11 cellular contexts compared by ENCODE assay signal in genomic region chr20:25277051-25277801, GRCh38. TPM values are rescaled to one million over a fixed set of nuclear protein-coding genes. Genes with fewer than 3 reads are reported as not detected.
A peak's percentile ranks its signal among the peaks of the same experiment; 100 is the strongest.
DNase-seq lines count a peak whose midpoint lies in the region; ATAC-seq and TF ChIP-seq lines count a peak whose summit lies in the region.
"Had no signal": no experiment of that assay in that cellular context is flagged by ENCODE, and none has a peak within 500 bp of the region (broad histone marks: within the 10 kb centered on the region; RNA-seq: fewer than 3 reads in every experiment).

No MANE protein-coding gene starts in this region.

- H3K4me1 ChIP-seq in breast epithelium: peaks cover 3 to 9% of the 10 kb centered on the region in 2 donors
- no peaks in the 10 kb centered on the region for H3K4me1 ChIP-seq in mammary epithelial cell (ENCODE audit: insufficient read depth, low read length)
- no peaks in the 10 kb centered on the region for H3K4me1 ChIP-seq in ovary (ENCODE audit: insufficient read depth)

- CTCF ChIA-PET in mammary epithelial cell (lab: Charles Lee; ENCODE audit: low non-redundant PET): no interaction called here

- TF ChIP-seq CTCF in breast epithelium (IDR thresholded peaks at IDR 0.05) (no peak), mammary epithelial cell (conservative IDR thresholded peaks at IDR 0.05 in 1 of 2, IDR thresholded peaks at IDR 0.05 in 1 of 2; ENCODE audit: extremely low read depth in 1 of 2, insufficient read depth in 1 of 2, low read depth in 1 of 2, low read length in 2 of 2) (no peak), ovary (IDR thresholded peaks at IDR 0.05) (no peak)

- H3K9ac ChIP-seq in mammary epithelial cell (ENCODE audit: insufficient read depth, low read length): no peak overlapping the region

- DNase-seq in breast epithelium (ENCODE audit: low spot score in 2 of 2): peak; percentile 15 to 37
- DNase-seq in mammary epithelial cell: no peak
- peak; percentile 78 for DNase-seq in Right ventricle myocardium superior
- DNase-seq in ovary: peak; percentile 5 to 36 (median 14)
- no peak for DNase-seq in HCEC 1CT
- no peak for DNase-seq in DMS 273 (lab: John Stamatoyannopoulos, UW; ENCODE audit: unreplicated experiment)
- DNase-seq in NCI-H1417 treated with DMSO at 0.1 percent for 48 hours (lab: John Stamatoyannopoulos, UW): no peak
- DNase-seq: stimulated activated CD4-positive, alpha-beta T cell treated with anti-CD3 and anti-CD28 coated beads, Interleukin-4, amount 100 ng/mL, for 24 hours had no signal

- peaks cover 4% of the 10 kb centered on the region for H3K36me3 ChIP-seq in breast epithelium
- peaks cover 81% of the 10 kb centered on the region for H3K36me3 ChIP-seq in mammary epithelial cell (ENCODE audit: insufficient read depth, low read length)
- H3K36me3 ChIP-seq in ovary: no peaks in the 10 kb centered on the region

- in situ Hi-C loops in mammary epithelial cell (cut with MboI; ENCODE audit: low sequenced_read_pairs in 2 of 2): no loop called here

- H3K9me3 ChIP-seq in breast epithelium (no peaks in the 10 kb centered on the region), mammary epithelial cell (replicated peaks; ENCODE audit: insufficient read depth, low read length) (no peaks in the 10 kb centered on the region), ovary (no peaks in the 10 kb centered on the region)

- no peaks in the 10 kb centered on the region for H3K27me3 ChIP-seq in breast epithelium
- H3K27me3 ChIP-seq in mammary epithelial cell (ENCODE audit: insufficient read depth, low read length): no peaks in the 10 kb centered on the region
- H3K27me3 ChIP-seq in ovary: no peaks in the 10 kb centered on the region

- no peak overlapping the region for H2AFZ ChIP-seq in mammary epithelial cell (ENCODE audit: low read depth, low read length)
- H2AFZ ChIP-seq: GM23338 had no signal

- no peak for TF ChIP-seq POLR2A in breast epithelium (IDR thresholded peaks at IDR 0.05)
- TF ChIP-seq POLR2A in ovary (IDR thresholded peaks at IDR 0.05): no peak

- WGBS in mammary epithelial cell (ENCODE audit: low coverage, missing lambda C conversion rate): 92% methylated on average over 16 of the region's 24 CpGs
- 75 to 85% (median 81%) methylated on average over 24 of the region's 24 CpGs for WGBS in ovary, 3 donors

- ATAC-seq in Right ventricle myocardium superior (ENCODE audit: poor library complexity) (peak; percentile 45), GM21528 (IDR thresholded peaks at IDR 0.05; ENCODE audit: low FRiP score, unreplicated experiment) (no peak)
- ATAC-seq: activated naive CD4-positive, alpha-beta T cell treated with anti-CD3 and anti-CD28 coated beads, Interleukin-2, amount 50 U/mL, for 72 hours; GM23338 had no signal

- TF ChIP-seq EP300 in ovary (IDR thresholded peaks at IDR 0.05): no peak

- intact Hi-C loops in breast epithelium (cut with DNase I; ENCODE audit: low total_unique reads): no loop called here
- intact Hi-C loops in mammary epithelial cell (cut with micrococcal nuclease): no loop called here
- intact Hi-C loops in Right ventricle myocardium superior (cut with DNase I): no loop called here
- intact Hi-C loops in ovary (cut with DNase I): no loop called here

- peaks cover 100% of the 10 kb centered on the region for H3K79me2 ChIP-seq in mammary epithelial cell (ENCODE audit: insufficient read depth, low read length)

- no peak overlapping the region for H3K4me3 ChIP-seq in breast epithelium
- no peak overlapping the region for H3K4me3 ChIP-seq in mammary epithelial cell (replicated peaks in 1 of 3; ENCODE audit: insufficient read depth in 1 of 3, low read depth in 2 of 3, low read length in 3 of 3)
- no peak overlapping the region for H3K4me3 ChIP-seq in ovary
- H3K4me3 ChIP-seq: GM23338 had no signal

- no TSS peak for BruUV-seq in mammary epithelial cell (replicated peaks; lab: Mats Ljungman, UMichigan)

- H4K20me1 ChIP-seq in mammary epithelial cell (ENCODE audit: insufficient read depth, low read length): peaks cover 14% of the 10 kb centered on the region

- H3K27ac ChIP-seq in breast epithelium (no peak overlapping the region), mammary epithelial cell (ENCODE audit: insufficient read depth, low read depth, low read length) (no peak overlapping the region), ovary (no peak overlapping the region)

- dilution Hi-C loops in mammary epithelial cell (cut with HindIII; ENCODE audit: low sequenced_read_pairs): no loop called here

- H3K4me2 ChIP-seq in mammary epithelial cell (ENCODE audit: insufficient read depth, low read depth, low read length): no peak overlapping the region
- H3K4me2 ChIP-seq: GM23338 had no signal

RNA-seq across cellular contexts. Expression of gene PYGB, which starts 29.3 kb away (rescaled TPM):
- 100 to 1,000 TPM in 2 of 3 donors, 10 to 100 TPM in 1; 95.7 to 128 (median 121) TPM for total RNA-seq in breast epithelium
- 1,000 to 10,000 TPM in 1 of 2 donors, 100 to 1,000 TPM in 1; 475 to 1,432 TPM for total RNA-seq in mammary epithelial cell
- polyA plus RNA-seq in mammary epithelial cell: 284 TPM
- 595 TPM for polyA minus RNA-seq in mammary epithelial cell
- 170 TPM for total RNA-seq in Right ventricle myocardium superior
- total RNA-seq in ovary: 10 to 100 TPM; 24.2 to 54.2 (median 52.2) TPM
- polyA plus RNA-seq in ovary: 10 to 100 TPM; 23.1 to 27.3 TPM

Comparison
In these comparisons a context has a peak if more than half of its experiments do, and no peak if none do; other contexts are left out.
1. DNase-seq: peak in breast epithelium (2 of 2), Right ventricle myocardium superior (single experiment) and ovary (5 of 5); none in mammary epithelial cell (single experiment), HCEC 1CT (single experiment), DMS 273 (single experiment) and NCI-H1417 treated with DMSO at 0.1 percent for 48 hours (single experiment).